9 cellular contexts compared by ENCODE assay signal in genomic region chr5:55338810-55339243, GRCh38. TPM values are rescaled to one million over a fixed set of nuclear protein-coding genes. Genes with fewer than 3 reads are reported as not detected.
DNase-seq lines count a peak whose midpoint lies in the region; ATAC-seq and TF ChIP-seq lines count a peak whose summit lies in the region.
"Had no signal": no experiment of that assay in that cellular context is flagged by ENCODE, and none has a peak within 500 bp of the region (broad histone marks: within the 10 kb centered on the region; RNA-seq: fewer than 3 reads in every experiment).

No MANE protein-coding gene starts in this region.

- no peaks in the 10 kb centered on the region for H3K36me3 ChIP-seq in ovary

- H3K27ac ChIP-seq in ovary, result no peak overlapping the region
- H3K27ac ChIP-seq: PC-9 had no signal

- no peak overlapping the region for H3K4me3 ChIP-seq in ovary
- H3K4me3 ChIP-seq: PC-9 had no signal

- TF ChIP-seq POLR2A in ovary (IDR thresholded peaks at IDR 0.05), result no peak

- ATAC-seq in GM18520 (IDR thresholded peaks at IDR 0.05; ENCODE audit: unreplicated experiment) (peak; percentile 62), HG02759 (IDR thresholded peaks at IDR 0.05; ENCODE audit: unreplicated experiment) (peak; percentile 79)

- H3K27me3 ChIP-seq in ovary, result no peaks in the 10 kb centered on the region

- intact Hi-C loops in ovary (cut with DNase I), result no loop called here

- H3K4me1 ChIP-seq in ovary (ENCODE audit: insufficient read depth), result peaks cover 2% of the 10 kb centered on the region

- TF ChIP-seq CTCF in ovary (IDR thresholded peaks at IDR 0.05), result no peak

- DNase-seq in activated CD8-positive, alpha-beta memory T cell treated with anti-CD3 and anti-CD28 coated beads for 48 hours (ENCODE audit: low read depth in 2 of 3, low spot score in 2 of 3), result peak; percentile 16 to 42 (median 21)
- DNase-seq in stimulated activated CD4-positive, alpha-beta T cell treated with anti-CD3 and anti-CD28 coated beads, Interleukin-2, amount 100 ng/mL, for 4 hours (ENCODE audit: low read depth), result peak; percentile 16
- no peak for DNase-seq in NCI-H446 treated with DMSO at 0.1 percent for 48 hours (lab: John Stamatoyannopoulos, UW)
- DNase-seq in nucleus accumbens (lab: John Stamatoyannopoulos, UW), result no peak
- DNase-seq in cerebellar cortex (ENCODE audit: low spot score), result no peak
- DNase-seq in ovary, result no peak
- DNase-seq: PC-9 had no signal

- TF ChIP-seq EP300 in ovary (IDR thresholded peaks at IDR 0.05), result no peak

- 93 to 97% (median 95%) methylated on average over 5 of the region's 5 CpGs for WGBS in ovary, 3 donors

- H3K9me3 ChIP-seq in ovary, result no peaks in the 10 kb centered on the region

RNA-seq across cellular contexts. Expression of gene MTREX, which starts 31.0 kb away (rescaled TPM):
- total RNA-seq in ovary, result 10 to 100 TPM; 56.8 to 65.3 (median 62.6) TPM
- 10 to 100 TPM; 24.3 to 39.1 TPM for polyA plus RNA-seq in ovary

RNA-seq across cellular contexts. Expression of gene DHX29, which starts 31.3 kb away (rescaled TPM):
- 10 to 100 TPM; 18.4 to 25.2 (median 21.5) TPM for total RNA-seq in ovary
- polyA plus RNA-seq in ovary, result 10 to 100 TPM; 13.1 to 14.1 TPM

Comparison
In these comparisons a context has a peak if more than half of its experiments do, and no peak if none do; other contexts are left out.
1. DNase-seq: peak in activated CD8-positive, alpha-beta memory T cell treated with anti-CD3 and anti-CD28 coated beads for 48 hours (3 of 3) and stimulated activated CD4-positive, alpha-beta T cell treated with anti-CD3 and anti-CD28 coated beads, Interleukin-2, amount 100 ng/mL, for 4 hours (single experiment); none in NCI-H446 treated with DMSO at 0.1 percent for 48 hours (single experiment), nucleus accumbens (0 of 56), cerebellar cortex (single experiment) and ovary (0 of 5).